8 cellular contexts compared by ENCODE assay signal in the genomic region with DNA sequence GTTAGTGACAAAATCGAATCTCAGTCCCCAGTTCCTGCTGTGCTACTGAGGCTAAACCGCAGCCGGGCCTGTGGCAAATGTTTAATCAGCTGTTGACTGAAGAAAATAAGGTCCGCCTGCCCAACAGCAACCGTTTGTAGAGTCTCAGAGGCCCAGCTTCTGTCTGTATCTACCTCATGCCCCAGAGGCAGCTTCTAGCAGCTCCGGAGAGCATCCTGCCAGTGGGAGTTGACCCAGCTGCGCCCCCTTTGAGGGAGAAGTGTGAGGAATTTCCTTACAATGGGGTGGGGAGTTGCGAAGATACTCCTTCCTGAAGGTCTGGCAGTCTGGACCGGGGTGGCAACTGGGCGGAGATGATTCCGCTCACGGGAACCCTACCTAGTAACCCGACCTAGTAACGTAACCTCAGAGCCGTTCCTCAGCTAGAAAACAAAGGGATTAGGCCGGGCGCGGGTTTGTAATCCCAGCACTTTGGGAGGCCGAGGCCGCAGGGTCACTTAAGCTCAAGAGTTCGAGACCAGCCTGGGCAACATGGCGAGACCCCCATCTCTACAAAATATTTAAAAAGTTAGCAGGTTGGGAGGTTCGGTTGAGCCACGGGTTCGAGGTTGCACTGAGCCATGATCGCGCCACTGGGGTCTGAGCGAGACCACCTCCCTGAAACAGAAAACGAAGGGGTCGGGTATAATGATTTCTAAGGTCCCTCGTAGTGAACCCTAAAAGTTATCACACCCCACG. TPM values are rescaled to one million over a fixed set of nuclear protein-coding genes. Genes with fewer than 3 reads are reported as not detected.
A peak's percentile ranks its signal among the peaks of the same experiment; 100 is the strongest.
DNase-seq lines count a peak whose midpoint lies in the region; ATAC-seq and TF ChIP-seq lines count a peak whose summit lies in the region.

No MANE protein-coding gene starts in this region.

- no peak for ATAC-seq in HG03196 (IDR thresholded peaks at IDR 0.05; ENCODE audit: unreplicated experiment)

- H3K27ac ChIP-seq in tibial nerve: peak overlapping the region; percentile 75 to 97 (median 89)

- H3K9me3 Mint-ChIP-seq in activated CD4-positive, alpha-beta T cell treated with anti-CD3 and anti-CD28 coated beads, Interleukin-2, amount 10 ng/mL, durations not matched to agents 24 days and 14 days: no peaks in the 10 kb centered on the region

- H3K27me3 ChIP-seq in HAP-1 (ENCODE audit: low read depth) (no peaks in the 10 kb centered on the region), mononuclear cell (ENCODE audit: insufficient read depth, low read length) (no peaks in the 10 kb centered on the region), tibial nerve (no peaks in the 10 kb centered on the region)

- H3K9me3 ChIP-seq in HAP-1 (no peaks in the 10 kb centered on the region), mononuclear cell (ENCODE audit: low read depth, low read length) (no peaks in the 10 kb centered on the region), tibial nerve (no peaks in the 10 kb centered on the region)

- H3K27me3 Mint-ChIP-seq in activated CD4-positive, alpha-beta T cell treated with anti-CD3 and anti-CD28 coated beads, Interleukin-2, amount 10 ng/mL, durations not matched to agents 24 days and 14 days: no peaks in the 10 kb centered on the region

- no peak for TF ChIP-seq CTCF in epithelial cell of esophagus (IDR thresholded peaks at IDR 0.05; ENCODE audit: insufficient read depth, low read depth, low read length, missing control alignments)
- no peak for TF ChIP-seq CTCF in tibial nerve (IDR thresholded peaks at IDR 0.05)

- no peak for TF ChIP-seq POLR2A in tibial nerve (IDR thresholded peaks at IDR 0.05)

- peaks cover 14% of the 10 kb centered on the region for H3K36me3 Mint-ChIP-seq in activated CD4-positive, alpha-beta T cell treated with anti-CD3 and anti-CD28 coated beads, Interleukin-2, amount 10 ng/mL, durations not matched to agents 24 days and 14 days (ENCODE audit: low read depth)

- 8 to 12% methylated on average over 31 to 32 of the region's 32 CpGs for WGBS in tibial nerve, 2 donors

- intact Hi-C loops in activated CD4-positive, alpha-beta T cell treated with anti-CD3 and anti-CD28 coated beads, Interleukin-2, amount 10 ng/mL, durations not matched to agents 24 days and 14 days (cut with micrococcal nuclease): loop anchor here (1.0 to 10.0 kb wide), 5 partner anchors 9 to 707 kb away; partner anchors contain the start of genes AGAP3, FASTK and TMUB1

- peaks cover 47% of the 10 kb centered on the region for H3K4me1 Mint-ChIP-seq in activated CD4-positive, alpha-beta T cell treated with anti-CD3 and anti-CD28 coated beads, Interleukin-2, amount 10 ng/mL, durations not matched to agents 24 days and 14 days

- H3K27ac Mint-ChIP-seq in activated CD4-positive, alpha-beta T cell treated with anti-CD3 and anti-CD28 coated beads, Interleukin-2, amount 10 ng/mL, durations not matched to agents 24 days and 14 days: peak overlapping the region; percentile 79

- in situ Hi-C loops in HAP-1 (cut with MboI; ENCODE audit: low sequenced_read_pairs): no loop called here

- DNase-seq in DMS53 (lab: John Stamatoyannopoulos, UW): peak; percentile 97
- peak; percentile 72 to 84 for DNase-seq in HAP-1 (ENCODE audit: low spot score in 2 of 2)
- peak; percentile 90 for DNase-seq in NCI-H226
- DNase-seq in activated CD4-positive, alpha-beta T cell treated with anti-CD3 and anti-CD28 coated beads, Interleukin-2, amount 10 ng/mL, durations not matched to agents 24 days and 14 days: peak; percentile 80
- DNase-seq in epithelial cell of esophagus (ENCODE audit: low read depth): peak; percentile 50
- DNase-seq in tibial nerve (ENCODE audit: low spot score in 2 of 2): peak in 1 of 2 donors; percentile 35

- H3K4me3 ChIP-seq in HAP-1 (peak overlapping the region; percentile 61), epithelial cell of esophagus (ENCODE audit: low read length) (peak overlapping the region; percentile 66), mononuclear cell (ENCODE audit: low read length) (peak overlapping the region; percentile 78), tibial nerve (peak overlapping the region; percentile 71 to 99 (median 82))

- peak overlapping the region; percentile 96 for H3K4me3 Mint-ChIP-seq in activated CD4-positive, alpha-beta T cell treated with anti-CD3 and anti-CD28 coated beads, Interleukin-2, amount 10 ng/mL, durations not matched to agents 24 days and 14 days

- no peak for TF ChIP-seq EP300 in tibial nerve (IDR thresholded peaks at IDR 0.05)

- H3K4me1 ChIP-seq in HAP-1 (peaks cover 20% of the 10 kb centered on the region), mononuclear cell (ENCODE audit: insufficient read depth, low read length) (peaks cover 37% of the 10 kb centered on the region), tibial nerve (peaks cover 0 to 70% (median 23%) of the 10 kb centered on the region in 4 donors)

- H3K36me3 ChIP-seq in HAP-1 (replicated peaks) (peaks cover 13% of the 10 kb centered on the region), tibial nerve (peaks cover 0 to 22% (median 0%) of the 10 kb centered on the region in 3 donors)

RNA-seq across cellular contexts. Expression of gene ZNF775, which starts 0.8 kb away (rescaled TPM):
- 4.2 and 5.5 TPM in 2 replicates for total RNA-seq in activated CD4-positive, alpha-beta T cell treated with anti-CD3 and anti-CD28 coated beads, Interleukin-2, amount 10 ng/mL, durations not matched to agents 24 days and 14 days
- total RNA-seq in mononuclear cell (0.94 TPM), tibial nerve (10 to 100 TPM in 2 of 4 donors, 1 to 10 TPM in 2; 5.9 to 14.3 (median 11.6) TPM)

RNA-seq across cellular contexts. Expression of gene REPIN1, which starts 9.7 kb away (rescaled TPM):
- 73.6 and 79.7 TPM in 2 replicates for total RNA-seq in activated CD4-positive, alpha-beta T cell treated with anti-CD3 and anti-CD28 coated beads, Interleukin-2, amount 10 ng/mL, durations not matched to agents 24 days and 14 days
- total RNA-seq in mononuclear cell: 49.2 TPM
- 10 to 100 TPM; 65.8 to 70.2 (median 68.3) TPM for total RNA-seq in tibial nerve

RNA-seq across cellular contexts. Expression of gene RARRES2, which starts 36.9 kb away (rescaled TPM):
- total RNA-seq in activated CD4-positive, alpha-beta T cell treated with anti-CD3 and anti-CD28 coated beads, Interleukin-2, amount 10 ng/mL, durations not matched to agents 24 days and 14 days: not detected in 2 replicates
- total RNA-seq in mononuclear cell (not detected), tibial nerve (100 to 1,000 TPM; 172 to 382 (median 375) TPM)

RNA-seq across cellular contexts. Expression of gene ACTR3C, which starts 54.9 kb away (rescaled TPM):
- total RNA-seq in activated CD4-positive, alpha-beta T cell treated with anti-CD3 and anti-CD28 coated beads, Interleukin-2, amount 10 ng/mL, durations not matched to agents 24 days and 14 days: 7.9 and 11.7 TPM in 2 replicates
- 9.3 TPM for total RNA-seq in mononuclear cell
- 1 to 10 TPM in 1 of 4 donors, under 1 TPM in 3; 0.44 to 2.3 (median 0.94) TPM for total RNA-seq in tibial nerve

RNA-seq across cellular contexts. Expression of gene LRRC61, which starts 55.1 kb away (rescaled TPM):
- 26.8 and 27.5 TPM in 2 replicates for total RNA-seq in activated CD4-positive, alpha-beta T cell treated with anti-CD3 and anti-CD28 coated beads, Interleukin-2, amount 10 ng/mL, durations not matched to agents 24 days and 14 days
- total RNA-seq in mononuclear cell: 15.6 TPM
- total RNA-seq in tibial nerve: 10 to 100 TPM in 1 of 4 donors, 1 to 10 TPM in 3; 7.9 to 19.3 (median 9.6) TPM

Comparison
In these comparisons a context has a peak if more than half of its experiments do, and no peak if none do; other contexts are left out.
1. RNA of gene RARRES2, which starts 36.9 kb away (total RNA-seq): 172 to 382 TPM in tibial nerve; not detected in activated CD4-positive, alpha-beta T cell treated with anti-CD3 and anti-CD28 coated beads, Interleukin-2, amount 10 ng/mL, durations not matched to agents 24 days and 14 days and not detected in mononuclear cell (single experiment); every median in the first group is over 100 times any median in the second.
2. Peak in every context shown above with its lines, with median percentiles within 50 percentile points of each other: H3K4me3 ChIP-seq.